ENCODE assay signal across 31 cellular contexts in genomic region chr16:1283996-1284592, GRCh38. TPM values are rescaled to one million over a fixed set of nuclear protein-coding genes. Genes with fewer than 3 reads are reported as not detected.
"Had no signal": no experiment of that assay in that cellular context is flagged by ENCODE, and none has a peak within 500 bp of the region (broad histone marks: within the 10 kb centered on the region; RNA-seq: fewer than 3 reads in every experiment).

No MANE protein-coding gene starts in this region.

- FAIRE-seq: bronchial epithelial cell had no signal

- H3K4me3 Mint-ChIP-seq: activated B cell treated with CpG ODN at 0.5 μM for 24 hours; activated CD4-positive, alpha-beta T cell treated with anti-CD3 and anti-CD28 coated beads, Interleukin-2, amount 10 ng/mL, durations not matched to agents 24 days and 14 days; activated naive CD8-positive, alpha-beta T cell treated with anti-CD3 and anti-CD28 coated beads, Interleukin-2, amount 50 U/mL, for 24 hours; activated T-cell treated with anti-CD3 and anti-CD28 coated beads, Interleukin-2, amount 50 U/mL, for 4 hours; T-helper 17 cell had no signal

- H3K4me1 Mint-ChIP-seq: activated CD4-positive, alpha-beta T cell treated with anti-CD3 and anti-CD28 coated beads, Interleukin-2, amount 10 ng/mL, durations not matched to agents 24 days and 14 days; T-helper 17 cell had no signal

- ATAC-seq: activated naive CD4-positive, alpha-beta T cell treated with anti-CD3 and anti-CD28 coated beads, Interleukin-2, amount 50 U/mL, for 72 hours; activated naive CD8-positive, alpha-beta T cell treated with anti-CD3 and anti-CD28 coated beads, Interleukin-2, amount 50 U/mL, for 24 hours; activated T-cell treated with anti-CD3 and anti-CD28 coated beads, Interleukin-2, amount 50 U/mL, for 4 hours; body of pancreas; T-helper 17 cell had no signal

- H3K27ac ChIP-seq: ascending aorta, body of pancreas, Peyer's patch, RWPE1 had no signal

- H3K4me3 ChIP-seq: ascending aorta, body of pancreas, Peyer's patch had no signal

- H3K36me3 Mint-ChIP-seq: activated naive CD4-positive, alpha-beta T cell treated with anti-CD3 and anti-CD28 coated beads, Interleukin-2, amount 50 U/mL, for 72 hours had no signal

- H3K27ac Mint-ChIP-seq: activated B cell treated with CpG ODN at 0.5 μM for 24 hours; activated CD4-positive, alpha-beta T cell treated with anti-CD3 and anti-CD28 coated beads, Interleukin-2, amount 10 ng/mL, durations not matched to agents 24 days and 14 days; activated naive CD8-positive, alpha-beta T cell treated with anti-CD3 and anti-CD28 coated beads, Interleukin-2, amount 50 U/mL, for 24 hours; T-helper 17 cell had no signal

- H3K36me3 ChIP-seq: ascending aorta, Peyer's patch had no signal

- H3K4me1 ChIP-seq: ascending aorta, Peyer's patch had no signal

- H3K9me3 Mint-ChIP-seq: activated B cell treated with CpG ODN at 0.5 μM for 24 hours; activated CD4-positive, alpha-beta T cell treated with anti-CD3 and anti-CD28 coated beads, Interleukin-2, amount 10 ng/mL, durations not matched to agents 24 days and 14 days; activated naive CD4-positive, alpha-beta T cell treated with anti-CD3 and anti-CD28 coated beads, Interleukin-2, amount 50 U/mL, for 72 hours; activated naive CD8-positive, alpha-beta T cell treated with anti-CD3 and anti-CD28 coated beads, Interleukin-2, amount 50 U/mL, for 24 hours; activated T-cell treated with anti-CD3 and anti-CD28 coated beads, Interleukin-2, amount 50 U/mL, for 4 hours had no signal

- DNase-seq: activated B cell treated with CpG ODN at 0.5 μM for 24 hours; activated CD4-positive, alpha-beta T cell treated with anti-CD3 and anti-CD28 coated beads for 1 hour; activated CD4-positive, alpha-beta T cell treated with anti-CD3 and anti-CD28 coated beads, Interleukin-2, amount 10 ng/mL, durations not matched to agents 24 days and 14 days; activated CD4-positive, alpha-beta T cell treated with anti-CD3 and anti-CD28 coated beads, Interleukin-2, amount 50 U/mL, for 48 hours; activated CD8-positive, alpha-beta memory T cell treated with anti-CD3 and anti-CD28 coated beads for 24 hours; activated effector memory CD4-positive, alpha-beta T cell treated with anti-CD3 and anti-CD28 coated beads, Interleukin-2, amount 50 U/mL, for 16 hours; activated naive CD4-positive, alpha-beta T cell treated with Interleukin-2 at 50 U/mL for 16 hours; activated naive CD8-positive, alpha-beta T cell treated with anti-CD3 and anti-CD28 coated beads, Interleukin-2, amount 50 U/mL, for 24 hours; activated T-cell treated with anti-CD3 and anti-CD28 coated beads, Interleukin-2, amount 50 U/mL, for 4 hours; amniotic stem cell; body of pancreas; central memory CD4-positive, alpha-beta T cell; MM.1S; NCI-H1105; NCI-H1436; NCI-H1694 treated with DMSO at 0.1 percent for 48 hours; NCI-H2029 treated with DMSO at 0.1 percent for 48 hours; NCI-H345; NCI-H510A; NCI-H526 treated with DMSO at 0.1 percent for 48 hours; NCI-H82; OCI-M1; Peyer's patch; SIG-M5; T-helper 17 cell; T-helper 9 cell had no signal

- H3K9me3 ChIP-seq: ascending aorta, body of pancreas, Peyer's patch had no signal

RNA-seq across cellular contexts. Expression of gene TPSD1, which starts 28.2 kb away (rescaled TPM):
- total RNA-seq: activated B cell treated with CpG ODN at 0.5 μM for 24 hours; activated CD4-positive, alpha-beta T cell treated with anti-CD3 and anti-CD28 coated beads, Interleukin-2, amount 10 ng/mL, durations not matched to agents 24 days and 14 days; activated naive CD4-positive, alpha-beta T cell treated with anti-CD3 and anti-CD28 coated beads, Interleukin-2, amount 50 U/mL, for 72 hours; bronchial epithelial cell; chondrocyte; T-helper 17 cell had no signal

RNA-seq across cellular contexts. Expression of gene TPSAB1, which starts 43.6 kb away (rescaled TPM):
- total RNA-seq: activated B cell treated with CpG ODN at 0.5 μM for 24 hours; activated CD4-positive, alpha-beta T cell treated with anti-CD3 and anti-CD28 coated beads, Interleukin-2, amount 10 ng/mL, durations not matched to agents 24 days and 14 days; bronchial epithelial cell; chondrocyte; T-helper 17 cell had no signal

RNA-seq across cellular contexts. Expression of gene TPSB2, which starts 54.1 kb away (rescaled TPM):
- total RNA-seq: activated B cell treated with CpG ODN at 0.5 μM for 24 hours; activated CD4-positive, alpha-beta T cell treated with anti-CD3 and anti-CD28 coated beads, Interleukin-2, amount 10 ng/mL, durations not matched to agents 24 days and 14 days; ascending aorta; bronchial epithelial cell; chondrocyte; T-helper 17 cell had no signal
